ENCODE assay signal across 12 cellular contexts in the genomic region with DNA sequence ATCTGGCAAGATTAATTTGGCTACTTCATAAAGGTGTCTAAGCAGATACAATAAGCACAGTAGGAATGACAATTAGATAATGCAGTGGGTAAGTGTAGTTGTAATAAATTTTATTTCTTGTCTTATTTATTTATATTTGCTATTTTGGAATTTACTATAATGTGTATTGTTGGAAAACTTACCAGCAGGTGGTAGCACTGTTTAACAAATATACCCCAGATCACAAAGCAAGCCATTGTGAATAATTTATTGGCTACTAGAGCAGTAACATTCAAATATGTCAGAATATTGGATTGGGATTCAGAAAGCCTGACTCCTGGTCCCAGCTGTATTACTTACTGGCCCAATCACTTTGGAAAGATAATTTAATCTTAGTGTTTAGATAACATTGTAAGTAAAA.
DNase-seq lines count a peak whose midpoint lies in the region; ATAC-seq and TF ChIP-seq lines count a peak whose summit lies in the region.
"Had no signal": no experiment of that assay in that cellular context is flagged by ENCODE, and none has a peak within 500 bp of the region (broad histone marks: within the 10 kb centered on the region; RNA-seq: fewer than 3 reads in every experiment).

No MANE protein-coding gene starts in this region.

- H3K4me3 ChIP-seq in uterus (no peak overlapping the region), suprapubic skin (no peak overlapping the region)
- H3K4me3 ChIP-seq: upper lobe of left lung had no signal

- intact Hi-C loops in Right ventricle myocardium inferior (cut with DNase I) (loop anchor here (2.0 to 5.0 kb wide), 2 partner anchors 596 to 680 kb away; no protein-coding TSS in a partner anchor), cardiac septum (cut with DNase I) (loop anchor here (5.0 kb wide), 1 partner anchor 595 kb away; no protein-coding TSS in a partner anchor), uterus (cut with DNase I; ENCODE audit: low total_unique reads) (no loop called here)

- H3K4me1 ChIP-seq in uterus (no peaks in the 10 kb centered on the region), suprapubic skin (no peaks in the 10 kb centered on the region)
- H3K4me1 ChIP-seq: upper lobe of left lung had no signal

- no peaks in the 10 kb centered on the region for H3K27me3 ChIP-seq in uterus
- H3K27me3 ChIP-seq in suprapubic skin, result no peaks in the 10 kb centered on the region
- H3K27me3 ChIP-seq: upper lobe of left lung had no signal

- H3K9me3 Mint-ChIP-seq in activated CD8-positive, alpha-beta T cell treated with anti-CD3 and anti-CD28 coated beads, Interleukin-2, amount 10 ng/mL, durations not matched to agents 7 days and 5 days (ENCODE audit: insufficient read depth), result no peaks in the 10 kb centered on the region

- no peaks in the 10 kb centered on the region for H3K27me3 Mint-ChIP-seq in activated CD8-positive, alpha-beta T cell treated with anti-CD3 and anti-CD28 coated beads, Interleukin-2, amount 10 ng/mL, durations not matched to agents 7 days and 5 days (ENCODE audit: low read depth)

- POLR2A ChIA-PET in activated CD8-positive, alpha-beta T cell treated with anti-CD3 and anti-CD28 coated beads, Interleukin-2, amount 10 ng/mL, durations not matched to agents 7 days and 5 days (lab: Charles Lee), result no interaction called here

- no peaks in the 10 kb centered on the region for H3K4me1 Mint-ChIP-seq in activated CD8-positive, alpha-beta T cell treated with anti-CD3 and anti-CD28 coated beads, Interleukin-2, amount 10 ng/mL, durations not matched to agents 7 days and 5 days (ENCODE audit: low read depth)

- ATAC-seq in Right ventricle myocardium inferior (peak; percentile 74), SK-N-SH treated with all-trans-retinoic acid at 6 μM for 48 hours (0 out of 3 replicates have a peak, but pooled peaks have one; percentile 51)
- no peak for ATAC-seq in activated CD8-positive, alpha-beta T cell treated with anti-CD3 and anti-CD28 coated beads, Interleukin-2, amount 10 ng/mL, durations not matched to agents 7 days and 5 days

- H3K36me3 ChIP-seq in uterus (no peaks in the 10 kb centered on the region), suprapubic skin (no peaks in the 10 kb centered on the region)
- H3K36me3 ChIP-seq: upper lobe of left lung had no signal

- TF ChIP-seq CTCF in uterus (IDR thresholded peaks at IDR 0.05) (peak; percentile 23 to 41 (median 34)), suprapubic skin (IDR thresholded peaks at IDR 0.05) (no peak)

- DNase-seq in Right ventricle myocardium inferior (ENCODE audit: missing footprints) (no peak), cardiac septum (ENCODE audit: low spot score) (no peak), globus pallidus (ENCODE audit: low spot score) (peak; percentile 74), uterus (no peak), suprapubic skin (ENCODE audit: low spot score in 2 of 2) (no peak)
- no peak for DNase-seq in activated CD8-positive, alpha-beta T cell treated with anti-CD3 and anti-CD28 coated beads, Interleukin-2, amount 10 ng/mL, durations not matched to agents 7 days and 5 days
- no peak for DNase-seq in stimulated activated CD4-positive, alpha-beta T cell treated with anti-CD3 and anti-CD28 coated beads, Interleukin-2, amount 100 ng/mL, for 24 hours
- DNase-seq: activated T-cell treated with anti-CD3 and anti-CD28 coated beads, Interleukin-2, amount 50 U/mL, for 48 hours; NCI-H524 treated with DMSO at 0.1 percent for 48 hours; occipital lobe; upper lobe of left lung had no signal

- H3K27ac Mint-ChIP-seq in activated CD8-positive, alpha-beta T cell treated with anti-CD3 and anti-CD28 coated beads, Interleukin-2, amount 10 ng/mL, durations not matched to agents 7 days and 5 days, result no peak overlapping the region

- TF ChIP-seq EP300 in suprapubic skin (IDR thresholded peaks at IDR 0.05), result no peak

- H3K36me3 Mint-ChIP-seq in activated CD8-positive, alpha-beta T cell treated with anti-CD3 and anti-CD28 coated beads, Interleukin-2, amount 10 ng/mL, durations not matched to agents 7 days and 5 days (ENCODE audit: low read depth), result no peaks in the 10 kb centered on the region

- TF ChIP-seq POLR2A in uterus (IDR thresholded peaks at IDR 0.05), result no peak
- TF ChIP-seq POLR2A in suprapubic skin (IDR thresholded peaks at IDR 0.05), result no peak

- CTCF ChIA-PET in activated CD8-positive, alpha-beta T cell treated with anti-CD3 and anti-CD28 coated beads, Interleukin-2, amount 10 ng/mL, durations not matched to agents 7 days and 5 days (lab: Charles Lee), result no interaction called here

- no peak overlapping the region for H3K4me3 Mint-ChIP-seq in activated CD8-positive, alpha-beta T cell treated with anti-CD3 and anti-CD28 coated beads, Interleukin-2, amount 10 ng/mL, durations not matched to agents 7 days and 5 days

- H3K9me3 ChIP-seq in uterus, result no peaks in the 10 kb centered on the region
- no peaks in the 10 kb centered on the region for H3K9me3 ChIP-seq in suprapubic skin
- H3K9me3 ChIP-seq: upper lobe of left lung had no signal

- H3K27ac ChIP-seq in uterus (no peak overlapping the region), suprapubic skin (no peak overlapping the region)
- H3K27ac ChIP-seq: upper lobe of left lung had no signal

TF ChIP-seq in SK-N-SH treated with all-trans-retinoic acid at 6 μM for 48 hours, 23 proteins besides CTCF, POLR2A, EP300 and RAD21:
- no peak for TF ChIP-seq ZFP30 (CRISPR knock-in tag; IDR thresholded peaks at IDR 0.05)
- TF ChIP-seq ZNF70 (CRISPR knock-in tag; IDR thresholded peaks at IDR 0.05), result no peak
- TF ChIP-seq PPARA (CRISPR knock-in tag; IDR thresholded peaks at IDR 0.05; ENCODE audit: borderline replicate concordance), result no peak
- TF ChIP-seq, protein P1, sequence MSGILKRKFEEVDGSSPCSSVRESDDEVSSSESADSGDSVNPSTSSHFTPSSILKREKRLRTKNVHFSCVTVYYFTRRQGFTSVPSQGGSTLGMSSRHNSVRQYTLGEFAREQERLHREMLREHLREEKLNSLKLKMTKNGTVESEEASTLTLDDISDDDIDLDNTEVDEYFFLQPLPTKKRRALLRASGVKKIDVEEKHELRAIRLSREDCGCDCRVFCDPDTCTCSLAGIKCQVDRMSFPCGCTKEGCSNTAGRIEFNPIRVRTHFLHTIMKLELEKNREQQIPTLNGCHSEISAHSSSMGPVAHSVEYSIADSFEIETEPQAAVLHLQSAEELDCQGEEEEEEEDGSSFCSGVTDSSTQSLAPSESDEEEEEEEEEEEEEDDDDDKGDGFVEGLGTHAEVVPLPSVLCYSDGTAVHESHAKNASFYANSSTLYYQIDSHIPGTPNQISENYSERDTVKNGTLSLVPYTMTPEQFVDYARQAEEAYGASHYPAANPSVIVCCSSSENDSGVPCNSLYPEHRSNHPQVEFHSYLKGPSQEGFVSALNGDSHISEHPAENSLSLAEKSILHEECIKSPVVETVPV (CRISPR knock-in tag; IDR thresholded peaks at IDR 0.05), result no peak
- no peak for TF ChIP-seq GLIS3 (CRISPR knock-in tag; IDR thresholded peaks at IDR 0.05)
- TF ChIP-seq SNAI2 (CRISPR knock-in tag; IDR thresholded peaks at IDR 0.05), result no peak
- no peak for TF ChIP-seq POU6F1 (CRISPR knock-in tag; IDR thresholded peaks at IDR 0.05; ENCODE audit: borderline replicate concordance, low read depth)
- TF ChIP-seq TCF4 (CRISPR knock-in tag; IDR thresholded peaks at IDR 0.05; ENCODE audit: borderline replicate concordance), result no peak

Comparison
In these comparisons a context has a peak if more than half of its experiments do, and no peak if none do; other contexts are left out.
1. CTCF ChIP-seq: peak in uterus (4 of 4); none in suprapubic skin (0 of 2).